ENCODE assay signal across 8 cellular contexts in the genomic region with DNA sequence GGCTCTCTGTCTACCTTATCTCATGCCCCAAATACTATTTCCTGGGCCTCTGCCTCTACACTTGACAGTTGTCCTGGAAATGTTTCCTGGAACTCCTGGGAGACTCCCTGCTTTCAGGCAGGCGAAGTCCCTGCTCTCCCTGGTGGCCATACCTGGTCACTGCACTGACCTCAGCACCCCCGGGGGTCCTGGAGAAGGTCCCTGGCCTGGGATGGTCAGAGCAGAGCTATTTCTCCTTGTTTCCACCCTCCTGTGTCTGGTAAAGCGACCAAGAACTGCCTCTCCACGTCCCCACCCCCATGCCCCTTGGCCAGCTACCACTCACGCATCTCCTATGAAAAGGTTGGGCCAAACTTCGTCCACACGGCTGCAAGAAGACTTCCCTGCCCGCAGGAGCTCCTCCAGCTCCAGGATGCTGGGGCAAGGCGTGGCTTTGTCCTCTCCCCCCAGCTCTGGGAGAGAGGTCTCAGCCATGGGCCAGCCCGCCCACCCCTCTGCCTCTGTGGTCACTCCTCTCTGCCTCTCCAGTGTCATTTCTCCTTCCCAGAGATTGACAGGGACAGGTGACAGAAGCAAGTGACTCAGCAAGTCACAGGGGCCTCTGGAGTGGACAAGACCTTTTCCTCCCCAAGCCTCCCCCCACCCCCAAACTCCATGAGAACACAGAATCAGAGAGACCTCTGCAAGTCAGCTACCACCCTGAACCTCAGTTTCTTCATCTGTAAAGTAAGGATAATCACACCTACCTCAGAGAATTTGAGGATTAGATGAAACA. TPM values are rescaled to one million over a fixed set of nuclear protein-coding genes. Genes with fewer than 3 reads are reported as not detected.
DNase-seq lines count a peak whose midpoint lies in the region; ATAC-seq, FAIRE-seq and TF ChIP-seq lines count a peak whose summit lies in the region.

No MANE protein-coding gene starts in this region.

- no peak overlapping the region for H3K9ac ChIP-seq in fibroblast of lung (ENCODE audit: insufficient read depth, low read length)

- DNase-seq in heart left ventricle (peak in 4 of 5 donors; percentile 21 to 44 (median 34)), Right ventricle myocardium inferior (ENCODE audit: missing footprints) (no peak), RPMI7951 (ENCODE audit: low read depth) (peak; percentile 15), fibroblast of lung (ENCODE audit: low read depth in 2 of 2) (no peak), small intestine (peak; percentile 30), NCI-H2107 treated with DMSO at 0.1 percent for 48 hours (lab: John Stamatoyannopoulos, UW; ENCODE audit: unreplicated experiment) (no peak)

- no peak overlapping the region for H2AFZ ChIP-seq in fibroblast of lung (ENCODE audit: low read length)

- no peak for TF ChIP-seq POLR2A in heart left ventricle (IDR thresholded peaks at IDR 0.05)

- WGBS in heart left ventricle, 4 donors = 59 to 74% (median 71%) methylated on average over 8 to 10 of the region's 10 CpGs
- WGBS in small intestine, 3 donors = 44 to 66% (median 55%) methylated on average over 8 to 10 of the region's 10 CpGs

- H3K9me3 ChIP-seq in heart left ventricle = no peaks in the 10 kb centered on the region
- H3K9me3 ChIP-seq in fibroblast of lung (ENCODE audit: control insufficient read depth, insufficient read depth, low read depth, low read length) = no peaks in the 10 kb centered on the region
- H3K9me3 ChIP-seq in small intestine (ENCODE audit: control insufficient read depth, low read depth) = no peaks in the 10 kb centered on the region

- intact Hi-C loops in heart left ventricle (cut with DNase I) = loop anchor here in 9 of 10 donors (5.0 to 10.0 kb wide), 6 partner anchors 126 to 954 kb away; a partner anchor contains a TSS
- intact Hi-C loops in Right ventricle myocardium inferior (cut with DNase I) = loop anchor here (2.0 kb wide), 1 partner anchor 126 kb away; a partner anchor contains a TSS

- H3K36me3 ChIP-seq in heart left ventricle = no peaks in the 10 kb centered on the region
- no peaks in the 10 kb centered on the region for H3K36me3 ChIP-seq in fibroblast of lung (ENCODE audit: control insufficient read depth, insufficient read depth, low read length)
- no peaks in the 10 kb centered on the region for H3K36me3 ChIP-seq in small intestine (ENCODE audit: control insufficient read depth in 2 of 2, insufficient read depth in 2 of 2, low read length in 2 of 2)

- TF ChIP-seq CTCF in heart left ventricle (IDR thresholded peaks at IDR 0.05) (peak; percentile 26 to 65 (median 50)), fibroblast of lung (conservative IDR thresholded peaks at IDR 0.05 in 1 of 2, IDR thresholded peaks at IDR 0.05 in 1 of 2; ENCODE audit: low read depth in 1 of 2, low read length in 2 of 2) (peak; percentile 36 to 53)

- no peak for FAIRE-seq in small intestine (lab: Jason Lieb, UNC)

- H3K4me2 ChIP-seq in fibroblast of lung (ENCODE audit: extremely low read depth, insufficient read depth, low read length) = no peak overlapping the region

- H4K20me1 ChIP-seq in fibroblast of lung (ENCODE audit: control insufficient read depth, extremely low read depth, insufficient read depth, low read length) = no peaks in the 10 kb centered on the region

- H3K4me1 ChIP-seq in heart left ventricle = peaks cover 0 to 39% (median 22%) of the 10 kb centered on the region in 12 donors
- H3K4me1 ChIP-seq in fibroblast of lung (ENCODE audit: control insufficient read depth, extremely low read depth, insufficient read depth, low read length) = no peaks in the 10 kb centered on the region
- peaks cover 3 to 4% of the 10 kb centered on the region in 2 donors for H3K4me1 ChIP-seq in small intestine (ENCODE audit: control insufficient read depth in 2 of 2, insufficient read depth in 1 of 2, low read depth in 1 of 2, low read length in 1 of 2)

- ATAC-seq in heart left ventricle (no peak), Right ventricle myocardium inferior (no peak), GM21737 (IDR thresholded peaks at IDR 0.05; ENCODE audit: unreplicated experiment) (no peak), HG03025 (IDR thresholded peaks at IDR 0.05; ENCODE audit: low FRiP score, unreplicated experiment) (no peak)

- peaks cover 13% of the 10 kb centered on the region for H3K79me2 ChIP-seq in fibroblast of lung (ENCODE audit: control insufficient read depth, insufficient read depth, low read length)

- no peak overlapping the region for H3K4me3 ChIP-seq in heart left ventricle
- H3K4me3 ChIP-seq in fibroblast of lung (replicated peaks in 1 of 4; ENCODE audit: control extremely low read depth in 1 of 4, insufficient read depth in 1 of 4, low read depth in 3 of 4, low read length in 4 of 4) = no peak overlapping the region
- H3K4me3 ChIP-seq in small intestine (ENCODE audit: low read depth in 1 of 2, low read length in 2 of 2) = no peak overlapping the region

- H3K27ac ChIP-seq in heart left ventricle (peak overlapping the region in 9 of 12 donors; percentile 17 to 98 (median 96)), fibroblast of lung (ENCODE audit: insufficient read depth, low read length) (no peak overlapping the region), small intestine (ENCODE audit: low read depth in 1 of 2, low read length in 1 of 2) (no peak overlapping the region)

- H3K27me3 ChIP-seq in heart left ventricle (no peaks in the 10 kb centered on the region), fibroblast of lung (ENCODE audit: control insufficient read depth, insufficient read depth, low read length) (no peaks in the 10 kb centered on the region), small intestine (ENCODE audit: control insufficient read depth in 2 of 2, insufficient read depth in 2 of 2, low read length in 2 of 2) (no peaks in the 10 kb centered on the region)

RNA-seq across cellular contexts. Expression of a gene that starts 2.6 kb away (rescaled TPM):
- total RNA-seq in heart left ventricle (10 to 100 TPM; 19.4 to 43.0 (median 25.1) TPM), Right ventricle myocardium inferior (21.9 TPM), fibroblast of lung (39.0 and 51.5 TPM in 2 replicates)
- polyA plus RNA-seq in heart left ventricle (10 to 100 TPM in 1 of 2 donors, 1 to 10 TPM in 1; 7.5 to 10.1 TPM), fibroblast of lung (20.9 and 32.5 TPM in 2 replicates), small intestine (1 to 10 TPM; 4.3 to 5.8 (median 5.6) TPM)
- total RNA-seq in RPMI7951 (2014; rRNA removed; shearing (Covaris generic)) = 13.1 and 14.1 TPM in 2 replicates
- polyA plus RNA-seq in fibroblast of lung (2012) = 9.9 and 14.2 TPM in 2 replicates
- polyA minus RNA-seq in fibroblast of lung (ENCODE audit: low replicate concordance) = 27.6 and 29.3 TPM in 2 replicates

Comparison
In these comparisons a context has a peak if more than half of its experiments do, and no peak if none do; other contexts are left out.
1. DNase-seq: peak in heart left ventricle (4 of 5), RPMI7951 (single experiment) and small intestine (single experiment); none in Right ventricle myocardium inferior (single experiment), fibroblast of lung (0 of 2) and NCI-H2107 treated with DMSO at 0.1 percent for 48 hours (single experiment).
2. H3K27ac ChIP-seq: peak in heart left ventricle (9 of 12); none in fibroblast of lung (single experiment) and small intestine (0 of 2).